In the genomic region with DNA sequence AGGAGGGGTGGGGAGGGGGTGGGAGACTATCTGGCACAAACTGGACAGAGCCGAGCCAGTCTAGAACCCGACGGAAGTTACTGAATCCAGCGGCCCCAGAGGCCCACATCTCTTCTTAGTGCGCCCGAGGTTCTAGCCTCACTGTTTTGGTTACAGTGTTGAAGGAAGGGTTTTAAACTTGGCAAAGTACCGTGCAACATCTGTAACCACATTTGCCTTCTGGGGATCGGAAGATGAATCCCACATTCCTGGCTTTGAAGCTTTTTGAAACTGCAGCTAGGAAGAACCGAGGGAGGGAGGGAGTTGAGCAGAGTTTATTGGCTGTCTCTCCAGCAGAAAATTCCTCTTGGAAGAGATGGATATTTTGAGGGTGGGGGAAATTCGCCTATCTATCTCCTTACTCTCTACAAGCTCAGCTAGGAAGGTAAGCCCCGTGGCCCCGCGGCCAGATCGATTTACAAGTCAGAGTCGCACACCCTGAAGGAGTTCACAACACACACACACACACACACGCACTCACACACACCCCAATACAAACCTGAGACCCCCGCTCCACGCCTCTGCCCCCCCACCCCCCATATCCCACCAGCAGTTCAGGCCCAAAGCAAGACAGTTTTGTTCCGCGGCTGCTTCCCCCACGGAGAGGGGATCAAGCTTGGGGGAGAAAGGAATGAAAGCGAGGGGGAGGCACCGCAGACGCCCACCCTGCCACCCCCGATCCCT, we compare ENCODE assay signal across 1 cellular context.
TF ChIP-seq lines count a peak whose summit lies in the region.

No MANE protein-coding gene starts in this region.

TF ChIP-seq in GM12878, 131 proteins besides CTCF, POLR2A, EP300 and RAD21 (continued from another document):
- TF ChIP-seq, protein P1, sequence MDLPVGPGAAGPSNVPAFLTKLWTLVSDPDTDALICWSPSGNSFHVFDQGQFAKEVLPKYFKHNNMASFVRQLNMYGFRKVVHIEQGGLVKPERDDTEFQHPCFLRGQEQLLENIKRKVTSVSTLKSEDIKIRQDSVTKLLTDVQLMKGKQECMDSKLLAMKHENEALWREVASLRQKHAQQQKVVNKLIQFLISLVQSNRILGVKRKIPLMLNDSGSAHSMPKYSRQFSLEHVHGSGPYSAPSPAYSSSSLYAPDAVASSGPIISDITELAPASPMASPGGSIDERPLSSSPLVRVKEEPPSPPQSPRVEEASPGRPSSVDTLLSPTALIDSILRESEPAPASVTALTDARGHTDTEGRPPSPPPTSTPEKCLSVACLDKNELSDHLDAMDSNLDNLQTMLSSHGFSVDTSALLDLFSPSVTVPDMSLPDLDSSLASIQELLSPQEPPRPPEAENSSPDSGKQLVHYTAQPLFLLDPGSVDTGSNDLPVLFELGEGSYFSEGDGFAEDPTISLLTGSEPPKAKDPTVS (IDR thresholded peaks at IDR 0.05; ENCODE audit: low read depth, low read length), result no peak
- TF ChIP-seq, protein P2, sequence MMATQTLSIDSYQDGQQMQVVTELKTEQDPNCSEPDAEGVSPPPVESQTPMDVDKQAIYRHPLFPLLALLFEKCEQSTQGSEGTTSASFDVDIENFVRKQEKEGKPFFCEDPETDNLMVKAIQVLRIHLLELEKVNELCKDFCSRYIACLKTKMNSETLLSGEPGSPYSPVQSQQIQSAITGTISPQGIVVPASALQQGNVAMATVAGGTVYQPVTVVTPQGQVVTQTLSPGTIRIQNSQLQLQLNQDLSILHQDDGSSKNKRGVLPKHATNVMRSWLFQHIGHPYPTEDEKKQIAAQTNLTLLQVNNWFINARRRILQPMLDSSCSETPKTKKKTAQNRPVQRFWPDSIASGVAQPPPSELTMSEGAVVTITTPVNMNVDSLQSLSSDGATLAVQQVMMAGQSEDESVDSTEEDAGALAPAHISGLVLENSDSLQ (IDR thresholded peaks at IDR 0.05), result no peak
- TF ChIP-seq CHD1 (IDR thresholded peaks at IDR 0.05; ENCODE audit: low read depth, low read length) (no peak), CBFB (IDR thresholded peaks at IDR 0.05; ENCODE audit: low read depth) (no peak), SMC3 (IDR thresholded peaks at IDR 0.05; ENCODE audit: borderline replicate concordance, low read length) (no peak), CEBPZ (IDR thresholded peaks at IDR 0.05; ENCODE audit: low read depth, low read length) (no peak), TCF12 (IDR thresholded peaks at IDR 0.05; ENCODE audit: low read depth, low read length) (no peak), CEBPB (IDR thresholded peaks at IDR 0.05; ENCODE audit: borderline replicate concordance in 1 of 2, low read depth in 2 of 2, low read length in 2 of 2) (no peak), POLR2AphosphoS5 (IDR thresholded peaks at IDR 0.05; ENCODE audit: low read length) (no peak), YBX1 (IDR thresholded peaks at IDR 0.05) (no peak), KAT2A (conservative IDR thresholded peaks at IDR 0.05; ENCODE audit: control insufficient read depth, low read depth, low read length) (no peak), HDGF (IDR thresholded peaks at IDR 0.05) (no peak), NRF1 (conservative IDR thresholded peaks at IDR 0.05; ENCODE audit: low read depth, low read length) (no peak), BMI1 (IDR thresholded peaks at IDR 0.05; ENCODE audit: borderline replicate concordance) (no peak)
- TF ChIP-seq, protein P3, sequence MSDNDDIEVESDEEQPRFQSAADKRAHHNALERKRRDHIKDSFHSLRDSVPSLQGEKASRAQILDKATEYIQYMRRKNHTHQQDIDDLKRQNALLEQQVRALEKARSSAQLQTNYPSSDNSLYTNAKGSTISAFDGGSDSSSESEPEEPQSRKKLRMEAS (IDR thresholded peaks at IDR 0.05; ENCODE audit: low read depth, low read length), result no peak
- TF ChIP-seq, protein P4, sequence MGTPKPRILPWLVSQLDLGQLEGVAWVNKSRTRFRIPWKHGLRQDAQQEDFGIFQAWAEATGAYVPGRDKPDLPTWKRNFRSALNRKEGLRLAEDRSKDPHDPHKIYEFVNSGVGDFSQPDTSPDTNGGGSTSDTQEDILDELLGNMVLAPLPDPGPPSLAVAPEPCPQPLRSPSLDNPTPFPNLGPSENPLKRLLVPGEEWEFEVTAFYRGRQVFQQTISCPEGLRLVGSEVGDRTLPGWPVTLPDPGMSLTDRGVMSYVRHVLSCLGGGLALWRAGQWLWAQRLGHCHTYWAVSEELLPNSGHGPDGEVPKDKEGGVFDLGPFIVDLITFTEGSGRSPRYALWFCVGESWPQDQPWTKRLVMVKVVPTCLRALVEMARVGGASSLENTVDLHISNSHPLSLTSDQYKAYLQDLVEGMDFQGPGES (IDR thresholded peaks at IDR 0.05), result no peak
